In the genomic region with DNA sequence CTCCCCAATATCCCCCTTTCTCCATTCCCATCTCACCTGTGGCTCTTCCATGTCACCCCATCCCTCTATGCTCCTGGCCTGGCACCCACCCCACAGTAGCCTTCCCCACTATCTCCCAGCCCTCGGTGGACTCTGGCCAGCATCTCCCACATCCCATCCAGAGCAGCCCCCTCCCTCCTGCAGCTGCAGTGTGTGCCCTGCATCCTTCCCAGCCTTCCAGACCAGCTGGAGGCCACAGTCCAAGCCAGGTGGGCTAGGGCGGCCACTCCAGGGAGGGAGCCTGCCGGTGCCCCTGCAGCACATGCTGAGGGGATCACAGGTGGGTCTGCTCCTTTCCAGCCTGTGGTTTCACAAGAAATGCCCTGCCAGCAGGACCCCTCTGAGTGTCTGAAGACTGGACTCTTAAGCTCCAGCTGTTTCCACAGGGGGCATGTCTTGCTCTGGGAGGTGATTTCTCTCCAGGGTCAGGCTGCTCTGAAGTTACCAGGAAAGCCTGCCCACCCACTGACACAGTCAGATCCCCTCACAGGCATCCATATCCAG, we compare ENCODE assay signal across 20 cellular contexts.
"Had no signal": no experiment of that assay in that cellular context is flagged by ENCODE, and none has a peak within 500 bp of the region (broad histone marks: within the 10 kb centered on the region; RNA-seq: fewer than 3 reads in every experiment).

No MANE protein-coding gene starts in this region.

- DNase-seq: activated CD4-positive, alpha-beta T cell treated with anti-CD3 and anti-CD28 coated beads for 1 hour; activated CD4-positive, alpha-beta T cell treated with anti-CD3 and anti-CD28 coated beads, Interleukin-2, amount 50 U/mL, for 4 hours; activated CD8-positive, alpha-beta memory T cell treated with anti-CD3 and anti-CD28 coated beads for 24 hours; activated CD8-positive, alpha-beta memory T cell treated with anti-CD3 and anti-CD28 coated beads, Interleukin-2, amount 50 U/mL, for 4 hours; activated naive CD4-positive, alpha-beta T cell treated with Interleukin-2 at 50 U/mL for 16 hours; activated naive CD8-positive, alpha-beta T cell treated with anti-CD3 and anti-CD28 coated beads for 36 hours; activated T-cell treated with anti-CD3 and anti-CD28 coated beads, Interleukin-2, amount 50 U/mL, for 4 hours; hypothalamus; stimulated activated CD4-positive, alpha-beta T cell treated with anti-CD3 and anti-CD28 coated beads, Interleukin-15, amount 100 ng/mL, for 24 hours; stimulated activated CD8-positive, alpha-beta memory T cell treated with anti-CD3 and anti-CD28 coated beads, Interleukin-4, amount 100 ng/mL, for 48 hours; stimulated activated naive CD8-positive, alpha-beta T cell treated with anti-CD3 and anti-CD28 coated beads, Interleukin-15, Interleukin-2, amounts not matched to agents 100 U/mL and 50 U/mL, for 24 hours; T-cell; tibial artery had no signal

- H3K27me3 ChIP-seq: gastroesophageal sphincter, tibial artery had no signal

- ATAC-seq: activated T-cell treated with anti-CD3 and anti-CD28 coated beads, Interleukin-2, amount 50 U/mL, for 4 hours; gastroesophageal sphincter; sciatic nerve; stimulated activated naive CD8-positive, alpha-beta T cell treated with anti-CD3 and anti-CD28 coated beads, Interleukin-15, Interleukin-2, amounts not matched to agents 100 U/mL and 50 U/mL, for 24 hours; T-cell had no signal

- H3K9me3 ChIP-seq: gastroesophageal sphincter, tibial artery had no signal

- H3K27ac ChIP-seq: coronary artery, epithelial cell of prostate, gastroesophageal sphincter, tibial artery had no signal

- H3K4me2 ChIP-seq: smooth muscle cell had no signal

- H3K36me3 Mint-ChIP-seq: activated naive CD8-positive, alpha-beta T cell treated with anti-CD3 and anti-CD28 coated beads for 36 hours had no signal

- H3K9me3 Mint-ChIP-seq: activated naive CD8-positive, alpha-beta T cell treated with anti-CD3 and anti-CD28 coated beads for 36 hours; activated T-cell treated with anti-CD3 and anti-CD28 coated beads, Interleukin-2, amount 50 U/mL, for 4 hours; activated T-helper 2 cell treated with anti-CD3 and anti-CD28 coated beads, Interferon-gamma antibody, Interleukin-2, Interleukin-4, amounts not matched to agents 10 μg/mL and 5 μg/mL and 100 μg/mL, durations not matched to agents 14 hours and 24 hours and 36 hours; nephron; T-cell had no signal

- H3K27ac Mint-ChIP-seq: activated naive CD8-positive, alpha-beta T cell treated with anti-CD3 and anti-CD28 coated beads for 36 hours; activated T-helper 2 cell treated with anti-CD3 and anti-CD28 coated beads, Interferon-gamma antibody, Interleukin-2, Interleukin-4, amounts not matched to agents 10 μg/mL and 5 μg/mL and 100 μg/mL, durations not matched to agents 14 hours and 24 hours and 36 hours; T-cell had no signal

- H3K4me3 Mint-ChIP-seq: activated naive CD8-positive, alpha-beta T cell treated with anti-CD3 and anti-CD28 coated beads for 36 hours; activated T-cell treated with anti-CD3 and anti-CD28 coated beads, Interleukin-2, amount 50 U/mL, for 4 hours; nephron; T-cell had no signal

- H3K27me3 Mint-ChIP-seq: activated naive CD8-positive, alpha-beta T cell treated with anti-CD3 and anti-CD28 coated beads for 36 hours; T-cell had no signal

- H3K4me3 ChIP-seq: coronary artery, gastroesophageal sphincter, smooth muscle cell, tibial artery had no signal
